In the genomic region with DNA sequence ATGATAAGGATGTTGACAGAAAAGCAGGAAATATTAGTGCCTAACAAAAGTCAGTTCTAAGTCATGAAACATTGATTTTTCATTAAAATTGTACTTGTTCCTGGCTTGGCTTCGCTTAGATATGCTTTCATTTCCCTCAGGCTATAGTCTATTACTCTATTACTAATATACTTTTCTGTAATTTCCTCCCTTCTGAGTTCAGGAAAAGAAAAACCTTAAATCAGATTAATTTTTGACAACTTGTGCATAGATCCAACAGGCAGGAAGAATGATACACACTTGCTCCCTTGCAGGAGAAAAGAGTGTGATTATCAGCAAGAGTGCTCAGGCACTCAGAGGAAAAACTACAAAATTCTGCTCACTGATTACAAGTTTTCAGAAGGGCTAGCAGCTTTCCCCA, we compare ENCODE assay signal across 24 cellular contexts.
DNase-seq lines count a peak whose midpoint lies in the region; ATAC-seq, FAIRE-seq and TF ChIP-seq lines count a peak whose summit lies in the region.
"Had no signal": no experiment of that assay in that cellular context is flagged by ENCODE, and none has a peak within 500 bp of the region (broad histone marks: within the 10 kb centered on the region; RNA-seq: fewer than 3 reads in every experiment).

No MANE protein-coding gene starts in this region.

- H4K20me1 ChIP-seq in endothelial cell of umbilical vein (replicated peaks; ENCODE audit: control insufficient read depth, extremely low read depth, insufficient read depth, low read length) (no peaks in the 10 kb centered on the region), neural progenitor cell (ENCODE audit: low read depth) (no peaks in the 10 kb centered on the region)

- FAIRE-seq in endothelial cell of umbilical vein (lab: Jason Lieb, UNC) = no peak
- FAIRE-seq: D721Med, G401.6, GM12891, GM19239, HepG2 had no signal

- intact Hi-C loops in left ventricle myocardium superior (cut with micrococcal nuclease) = no loop called here
- intact Hi-C loops in endothelial cell of umbilical vein (cut with micrococcal nuclease) = no loop called here

- H3K4me1 ChIP-seq in cardiac muscle cell (ENCODE audit: low read depth) = peaks cover 13% of the 10 kb centered on the region
- H3K4me1 ChIP-seq in endothelial cell of umbilical vein (ENCODE audit: control insufficient read depth, extremely low read depth, insufficient read depth, low read length) = no peaks in the 10 kb centered on the region
- H3K4me1 ChIP-seq in neural progenitor cell = no peaks in the 10 kb centered on the region
- peaks cover 3% of the 10 kb centered on the region for H3K4me1 ChIP-seq in foreskin keratinocyte

- peak overlapping the region; percentile 71 for H3K27ac ChIP-seq in cardiac muscle cell
- H3K27ac ChIP-seq in endothelial cell of umbilical vein (ENCODE audit: insufficient read depth, low read depth, low read length) = no peak overlapping the region
- H3K27ac ChIP-seq in neural progenitor cell = no peak overlapping the region
- no peak overlapping the region for H3K27ac ChIP-seq in foreskin keratinocyte

- H3K9ac ChIP-seq in endothelial cell of umbilical vein (replicated peaks; ENCODE audit: extremely low read depth, insufficient read depth, low read length) (no peak overlapping the region), neural progenitor cell (no peak overlapping the region)

- H3K4me1 Mint-ChIP-seq in neural progenitor cell = no peaks in the 10 kb centered on the region
- H3K4me1 Mint-ChIP-seq: CD4-positive, CD25-positive, alpha-beta regulatory T cell; IgD-negative memory B cell had no signal

- H3F3A ChIP-seq in neural progenitor cell (ENCODE audit: low read depth) = no peaks in the 10 kb centered on the region

- H3K9me3 ChIP-seq in cardiac muscle cell (ENCODE audit: low read depth) (no peaks in the 10 kb centered on the region), endothelial cell of umbilical vein (replicated peaks; ENCODE audit: control insufficient read depth, insufficient read depth, low read length) (no peaks in the 10 kb centered on the region), neural progenitor cell (ENCODE audit: low read depth) (no peaks in the 10 kb centered on the region)
- H3K9me3 ChIP-seq: BE2C had no signal

- DNase-seq in cardiac muscle cell (ENCODE audit: low read depth in 1 of 2, low spot score in 1 of 2) = no peak
- DNase-seq in left ventricle myocardium superior = no peak
- DNase-seq in SK-MEL-5 (ENCODE audit: low read depth, low spot score) = peak; percentile 9
- peak; percentile 52 for DNase-seq in endothelial cell of umbilical vein (ENCODE audit: low read depth, low spot score)
- no peak for DNase-seq in neural progenitor cell (ENCODE audit: low spot score)
- DNase-seq in foreskin keratinocyte = no peak
- DNase-seq in NCI-H1417 (lab: John Stamatoyannopoulos, UW) = no peak
- DNase-seq: 8988T; BE2C; C1 segment of cervical spinal cord; CD4-positive, CD25-positive, alpha-beta regulatory T cell; CD8-positive, alpha-beta memory T cell; COR-L47; GOT3; H7; HFFc6 had no signal

- H3K27me3 Mint-ChIP-seq in neural progenitor cell (ENCODE audit: insufficient read depth, low read depth) = no peaks in the 10 kb centered on the region
- H3K27me3 Mint-ChIP-seq: CD4-positive, CD25-positive, alpha-beta regulatory T cell; CD8-positive, alpha-beta memory T cell; IgD-negative memory B cell had no signal

- peaks cover 4% of the 10 kb centered on the region for H3K9me1 ChIP-seq in endothelial cell of umbilical vein (replicated peaks; ENCODE audit: control insufficient read depth, extremely low read depth, insufficient read depth, low read length)

- H3K9me3 Mint-ChIP-seq in neural progenitor cell = no peaks in the 10 kb centered on the region
- H3K9me3 Mint-ChIP-seq: HFFc6 had no signal

- CTCF ChIA-PET in endothelial cell of umbilical vein (lab: Charles Lee) = no interaction called here

- H3K36me3 ChIP-seq in cardiac muscle cell (no peaks in the 10 kb centered on the region), endothelial cell of umbilical vein (ENCODE audit: control insufficient read depth in 2 of 2, extremely low read depth in 1 of 2, insufficient read depth in 2 of 2, low read length in 2 of 2) (no peaks in the 10 kb centered on the region), neural progenitor cell (no peaks in the 10 kb centered on the region)
- H3K36me3 ChIP-seq: BE2C had no signal

- POLR2A ChIA-PET in endothelial cell of umbilical vein (lab: Charles Lee) = no interaction called here

- no peak overlapping the region for H3K4me3 ChIP-seq in cardiac muscle cell
- no peak overlapping the region for H3K4me3 ChIP-seq in endothelial cell of umbilical vein (replicated peaks in 1 of 3; ENCODE audit: insufficient read depth in 1 of 3, low read depth in 1 of 3, low read length in 3 of 3)
- H3K4me3 ChIP-seq in neural progenitor cell = no peak overlapping the region

- ATAC-seq in left ventricle myocardium superior = no peak
- ATAC-seq in foreskin keratinocyte = no peak
- ATAC-seq in GM21619 (IDR thresholded peaks at IDR 0.05; ENCODE audit: unreplicated experiment) = no peak
- ATAC-seq: HCT116, HepG2 had no signal

- BruUV-seq in endothelial cell of umbilical vein (replicated peaks; lab: Mats Ljungman, UMichigan) = no TSS peak

- H3K4me2 ChIP-seq in endothelial cell of umbilical vein (ENCODE audit: insufficient read depth, low read length) = no peak overlapping the region
- H3K4me2 ChIP-seq in neural progenitor cell = no peak overlapping the region

- H2AFZ ChIP-seq in endothelial cell of umbilical vein (ENCODE audit: low read depth, low read length) (no peak overlapping the region), neural progenitor cell (replicated peaks) (no peak overlapping the region)

- TF ChIP-seq CTCF in cardiac muscle cell (IDR thresholded peaks at IDR 0.05; ENCODE audit: low read depth, low read length) (no peak), endothelial cell of umbilical vein (IDR thresholded peaks at IDR 0.05; ENCODE audit: extremely low read depth in 1 of 2, insufficient read depth in 1 of 2, low read depth in 1 of 2, low read length in 2 of 2) (no peak), neural progenitor cell (IDR thresholded peaks at IDR 0.05) (no peak), foreskin keratinocyte (conservative IDR thresholded peaks at IDR 0.05) (no peak)

- in situ Hi-C loops in SK-MEL-5 (cut with HindIII; ENCODE audit: low pct_unique_long_range_greater_than_20kb, low sequenced_read_pairs) = no loop called here

- TF ChIP-seq POLR2A in endothelial cell of umbilical vein (IDR thresholded peaks at IDR 0.05; ENCODE audit: low read depth, low read length) = no peak

- peaks cover 3% of the 10 kb centered on the region for H3K36me3 Mint-ChIP-seq in neural progenitor cell
- H3K36me3 Mint-ChIP-seq: CD4-positive, CD25-positive, alpha-beta regulatory T cell; IgD-negative memory B cell had no signal

- dilution Hi-C loops in endothelial cell of umbilical vein (cut with MboI; ENCODE audit: extremely low pct_ligation_motif_present, low sequenced_read_pairs) = no loop called here

- no peaks in the 10 kb centered on the region for H3K27me3 ChIP-seq in cardiac muscle cell
- H3K27me3 ChIP-seq in endothelial cell of umbilical vein (ENCODE audit: control insufficient read depth in 2 of 2, insufficient read depth in 2 of 2, low read length in 2 of 2) = no peaks in the 10 kb centered on the region
- H3K27me3 ChIP-seq in neural progenitor cell = no peaks in the 10 kb centered on the region
- no peaks in the 10 kb centered on the region for H3K27me3 ChIP-seq in foreskin keratinocyte
- H3K27me3 ChIP-seq: BE2C had no signal

- H3K27ac Mint-ChIP-seq in neural progenitor cell = peak overlapping the region; percentile 38
- H3K27ac Mint-ChIP-seq: CD4-positive, CD25-positive, alpha-beta regulatory T cell; HFFc6; IgD-negative memory B cell had no signal

- H3K4me3 Mint-ChIP-seq in neural progenitor cell = no peak overlapping the region
- H3K4me3 Mint-ChIP-seq: CD4-positive, CD25-positive, alpha-beta regulatory T cell; CD8-positive, alpha-beta memory T cell; HFFc6; IgD-negative memory B cell had no signal

- H3K79me2 ChIP-seq in endothelial cell of umbilical vein (ENCODE audit: control insufficient read depth, insufficient read depth, low read length) (no peaks in the 10 kb centered on the region), neural progenitor cell (ENCODE audit: low read depth) (no peaks in the 10 kb centered on the region)

TF ChIP-seq in endothelial cell of umbilical vein, 7 proteins besides CTCF, POLR2A, EP300 and RAD21:
- no peak for TF ChIP-seq EZH2 (IDR thresholded peaks at IDR 0.05; ENCODE audit: borderline replicate concordance, low read depth, low read length, severe bottlenecking)
- TF ChIP-seq JUN (IDR thresholded peaks at IDR 0.05; ENCODE audit: borderline replicate concordance, insufficient read depth, insufficient read length, low read depth) = no peak
- no peak for TF ChIP-seq MYC (IDR thresholded peaks at IDR 0.05; ENCODE audit: low read depth, low read length)
- no peak for TF ChIP-seq GATA2 (IDR thresholded peaks at IDR 0.05; ENCODE audit: insufficient read depth, insufficient read length, low read depth, low read length)
- TF ChIP-seq, protein P1, sequence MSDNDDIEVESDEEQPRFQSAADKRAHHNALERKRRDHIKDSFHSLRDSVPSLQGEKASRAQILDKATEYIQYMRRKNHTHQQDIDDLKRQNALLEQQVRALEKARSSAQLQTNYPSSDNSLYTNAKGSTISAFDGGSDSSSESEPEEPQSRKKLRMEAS (IDR thresholded peaks at IDR 0.05; ENCODE audit: insufficient read depth, insufficient read length) = no peak
- TF ChIP-seq FOS (IDR thresholded peaks at IDR 0.05; ENCODE audit: borderline replicate concordance, insufficient read depth, low read length) = no peak
- no peak for TF ChIP-seq POLR2AphosphoS5 (IDR thresholded peaks at IDR 0.05; ENCODE audit: insufficient read depth, low read depth, low read length)

Comparison
In these comparisons a context has a peak if more than half of its experiments do, and no peak if none do; other contexts are left out.
1. DNase-seq: peak in SK-MEL-5 (single experiment) and endothelial cell of umbilical vein (single experiment); none in cardiac muscle cell (0 of 2), left ventricle myocardium superior (single experiment), neural progenitor cell (single experiment), foreskin keratinocyte (0 of 2) and NCI-H1417 (0 of 3).